ENCODE assay signal across 8 cellular contexts in genomic region chr2:215311625-215312394, GRCh38. TPM values are rescaled to one million over a fixed set of nuclear protein-coding genes. Genes with fewer than 3 reads are reported as not detected.
DNase-seq lines count a peak whose midpoint lies in the region; ATAC-seq, FAIRE-seq and TF ChIP-seq lines count a peak whose summit lies in the region.

TSS of gene ATIC (plus strand) at chr2:215312059. CDS start at chr2:215312143, 84 bp downstream.

- BruUV-seq in mammary epithelial cell (replicated peaks; lab: Mats Ljungman, UMichigan) = no TSS peak

- H3K4me2 ChIP-seq in mammary epithelial cell (ENCODE audit: insufficient read depth, low read depth, low read length) = peak within 1 kb of the TSS; percentile 90

- in situ Hi-C loops in mammary epithelial cell (cut with MboI; ENCODE audit: low sequenced_read_pairs in 2 of 2) = no loop called here

- intact Hi-C loops in mammary epithelial cell (cut with micrococcal nuclease) = no loop called here

- H3K27me3 ChIP-seq in ACC112 (ENCODE audit: insufficient read depth, low read length) (no peaks in the 10 kb centered on the region), WERI-Rb-1 (ENCODE audit: insufficient read depth, low read depth, severe bottlenecking) (no peaks in the 10 kb centered on the region), mammary epithelial cell (ENCODE audit: insufficient read depth, low read length) (no peaks in the 10 kb centered on the region), iPS-20b (ENCODE audit: insufficient read depth, low read length) (no peaks in the 10 kb centered on the region), small intestine (ENCODE audit: control insufficient read depth in 2 of 2, insufficient read depth in 2 of 2, low read length in 2 of 2) (no peaks in the 10 kb centered on the region)

- no peaks in the 10 kb centered on the region for H4K20me1 ChIP-seq in mammary epithelial cell (ENCODE audit: insufficient read depth, low read length)

- peaks cover 28% of the 10 kb centered on the region; the same call in 1 of the 2 replicates for H3K36me3 ChIP-seq in ACC112 (ENCODE audit: insufficient read depth, low read length)
- peaks cover 32% of the 10 kb centered on the region for H3K36me3 ChIP-seq in WERI-Rb-1
- peaks cover 12% of the 10 kb centered on the region for H3K36me3 ChIP-seq in mammary epithelial cell (ENCODE audit: insufficient read depth, low read length)
- peaks cover 38% of the 10 kb centered on the region for H3K36me3 ChIP-seq in iPS-20b (ENCODE audit: insufficient read depth, low read depth, low read length)
- no peaks in the 10 kb centered on the region for H3K36me3 ChIP-seq in small intestine (ENCODE audit: control insufficient read depth in 2 of 2, insufficient read depth in 2 of 2, low read length in 2 of 2)

- 1% methylated on average over 13 of the region's 64 CpGs for WGBS in mammary epithelial cell (ENCODE audit: low coverage, missing lambda C conversion rate)
- 0 to 1% (median 0%) methylated on average over 29 to 64 of the region's 64 CpGs for WGBS in small intestine, 3 donors

- H3K9ac ChIP-seq in mammary epithelial cell (ENCODE audit: insufficient read depth, low read length) (peak within 1 kb of the TSS; percentile 85), iPS-20b (ENCODE audit: low read depth, low read length) (peak within 1 kb of the TSS; percentile 88)

- DNase-seq in NCI-H2196 treated with DMSO at 0.1 percent for 48 hours (lab: John Stamatoyannopoulos, UW; ENCODE audit: unreplicated experiment) (peak; percentile 94), WERI-Rb-1 (peak; percentile 96), mammary epithelial cell (peak; percentile 94), small intestine (peak; percentile 96)

- CTCF ChIA-PET in mammary epithelial cell (lab: Charles Lee; ENCODE audit: low non-redundant PET) = no interaction called here

- H3K4me1 ChIP-seq in ACC112 (ENCODE audit: control insufficient read depth, insufficient read depth, low read length, unreplicated experiment) = peaks cover 21% of the 10 kb centered on the region
- H3K4me1 ChIP-seq in mammary epithelial cell (ENCODE audit: insufficient read depth, low read length) = peaks cover 11% of the 10 kb centered on the region
- peaks cover 12% of the 10 kb centered on the region for H3K4me1 ChIP-seq in iPS-20b (ENCODE audit: insufficient read depth, low read length)
- H3K4me1 ChIP-seq in small intestine (ENCODE audit: control insufficient read depth in 2 of 2, insufficient read depth in 1 of 2, low read depth in 1 of 2, low read length in 1 of 2) = peaks cover 2 to 8% of the 10 kb centered on the region in 2 donors

- H3K9me3 ChIP-seq in WERI-Rb-1 (ENCODE audit: severe bottlenecking) (no peaks in the 10 kb centered on the region), mammary epithelial cell (replicated peaks; ENCODE audit: insufficient read depth, low read length) (no peaks in the 10 kb centered on the region), iPS-20b (ENCODE audit: insufficient read depth, low read depth, low read length) (no peaks in the 10 kb centered on the region), small intestine (ENCODE audit: control insufficient read depth, low read depth) (no peaks in the 10 kb centered on the region)

- H2AFZ ChIP-seq in ACC112 (ENCODE audit: low read length, unreplicated experiment) = peak within 1 kb of the TSS; percentile 86
- H2AFZ ChIP-seq in mammary epithelial cell (ENCODE audit: low read depth, low read length) = peak within 1 kb of the TSS; percentile 88

- ATAC-seq in GM18870 (IDR thresholded peaks at IDR 0.05; ENCODE audit: unreplicated experiment) = peak; percentile 96
- ATAC-seq in HG03135 (IDR thresholded peaks at IDR 0.05; ENCODE audit: unreplicated experiment) = peak; percentile 99

- peak within 1 kb of the TSS; percentile 86 for H3K4me3 ChIP-seq in ACC112 (ENCODE audit: low read depth, low read length)
- peak within 1 kb of the TSS; percentile 66 for H3K4me3 ChIP-seq in WERI-Rb-1 (ENCODE audit: low read depth, low read length)
- peak within 1 kb of the TSS; percentile 79 to 87 (median 84) for H3K4me3 ChIP-seq in mammary epithelial cell (replicated peaks in 1 of 3; ENCODE audit: insufficient read depth in 1 of 3, low read depth in 2 of 3, low read length in 3 of 3)
- peak within 1 kb of the TSS; percentile 74 for H3K4me3 ChIP-seq in iPS-20b (ENCODE audit: low read length)
- peak within 1 kb of the TSS; percentile 55 to 64 for H3K4me3 ChIP-seq in small intestine (ENCODE audit: low read depth in 1 of 2, low read length in 2 of 2)

- peak within 1 kb of the TSS; percentile 34; the same call in 1 of the 2 replicates for H3K27ac ChIP-seq in ACC112 (ENCODE audit: low read depth, low read length)
- peak within 1 kb of the TSS; percentile 87 for H3K27ac ChIP-seq in WERI-Rb-1
- peak within 1 kb of the TSS; percentile 81 for H3K27ac ChIP-seq in mammary epithelial cell (ENCODE audit: insufficient read depth, low read depth, low read length)
- peak within 1 kb of the TSS; percentile 74 for H3K27ac ChIP-seq in iPS-20b (ENCODE audit: low read length)
- peak within 1 kb of the TSS; percentile 27 to 73 for H3K27ac ChIP-seq in small intestine (ENCODE audit: low read depth in 1 of 2, low read length in 1 of 2)

- H3K79me2 ChIP-seq in ACC112 (ENCODE audit: control insufficient read depth, insufficient read depth, low read length, unreplicated experiment) (peaks cover 38% of the 10 kb centered on the region), mammary epithelial cell (ENCODE audit: insufficient read depth, low read length) (peaks cover 36% of the 10 kb centered on the region)

- dilution Hi-C loops in mammary epithelial cell (cut with HindIII; ENCODE audit: low sequenced_read_pairs) = no loop called here

- no peak for FAIRE-seq in small intestine (lab: Jason Lieb, UNC)

- TF ChIP-seq CTCF in WERI-Rb-1 (IDR thresholded peaks at IDR 0.05; ENCODE audit: low read depth, low read length) = no peak
- TF ChIP-seq CTCF in mammary epithelial cell (conservative IDR thresholded peaks at IDR 0.05 in 1 of 2, IDR thresholded peaks at IDR 0.05 in 1 of 2; ENCODE audit: extremely low read depth in 1 of 2, insufficient read depth in 1 of 2, low read depth in 1 of 2, low read length in 2 of 2) = no peak

RNA-seq across cellular contexts. Expression of gene ATIC, which starts in this region (rescaled TPM):
- total RNA-seq in mammary epithelial cell = 100 to 1,000 TPM in 1 of 2 donors, 10 to 100 TPM in 1; 22.8 to 150 TPM
- 139 TPM for polyA plus RNA-seq in mammary epithelial cell
- polyA minus RNA-seq in mammary epithelial cell = 364 TPM
- polyA plus RNA-seq in small intestine = 100 to 1,000 TPM in 1 of 3 donors, 10 to 100 TPM in 2; 71.6 to 124 (median 83.8) TPM

Comparison
In these comparisons a context has a peak if more than half of its experiments do, and no peak if none do; other contexts are left out.
1. Peak in every context shown above with its lines: DNase-seq, ATAC-seq, H3K4me3 ChIP-seq and H3K27ac ChIP-seq.
2. H3K27ac ChIP-seq: peak in every context shown above with its lines; median percentile 87 in WERI-Rb-1; 81 in mammary epithelial cell; 74 in iPS-20b; 50 in small intestine; 34 in ACC112.